ENCODE assay signal across 1 cellular context in the genomic region with DNA sequence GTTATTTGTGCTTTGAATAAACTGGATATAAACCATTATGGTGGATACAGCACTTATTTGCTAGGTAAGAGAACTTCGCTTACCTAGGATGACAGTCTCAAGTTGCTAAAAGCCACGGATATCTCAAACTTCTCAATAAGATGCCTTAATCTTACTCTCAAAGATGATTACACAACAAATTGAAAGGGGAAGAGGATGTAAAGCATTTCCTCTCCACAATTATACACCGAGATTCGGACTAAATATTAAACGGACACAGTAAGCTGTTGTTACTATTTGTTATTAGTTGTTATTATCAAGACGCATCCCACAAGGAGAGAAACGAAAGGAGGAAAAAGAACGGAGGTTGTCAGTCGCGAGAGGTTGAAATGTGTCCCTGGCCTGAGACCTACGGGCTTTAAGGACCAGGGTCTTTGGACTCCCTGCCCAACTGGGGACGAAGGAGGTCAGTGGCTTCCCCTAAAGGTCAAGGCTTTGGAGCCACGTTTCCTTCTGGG.
TF ChIP-seq lines count a peak whose summit lies in the region.

No MANE protein-coding gene starts in this region.

TF ChIP-seq in HepG2, 621 proteins besides CTCF, POLR2A, EP300 and RAD21:
- TF ChIP-seq ZNF512 (CRISPR knock-in tag; IDR thresholded peaks at IDR 0.05) = 0 out of 2 replicates have a peak, but pooled peaks have one; percentile 21
- TF ChIP-seq ZEB1 (IDR thresholded peaks at IDR 0.05; ENCODE audit: insufficient replicate concordance, low read depth) = no peak
- 0 out of 2 replicates have a peak, but pooled peaks have one; percentile 9 for TF ChIP-seq ZZZ3 (CRISPR knock-in tag; IDR thresholded peaks at IDR 0.05; ENCODE audit: borderline replicate concordance)
- TF ChIP-seq ARNTL (CRISPR knock-in tag; IDR thresholded peaks at IDR 0.05) = 0 out of 2 replicates have a peak, but pooled peaks have one; percentile 2
- peak; percentile 59; the same call in 1 of the 2 replicates for TF ChIP-seq NR2F6 (IDR thresholded peaks at IDR 0.05)
- peak; percentile 31; the same call in 1 of the 2 replicates for TF ChIP-seq NR2F6 (CRISPR knock-in tag; IDR thresholded peaks at IDR 0.05)
